ENCODE assay signal across 8 cellular contexts in genomic region chr12:55188974-55189556, GRCh38. TPM values are rescaled to one million over a fixed set of nuclear protein-coding genes. Genes with fewer than 3 reads are reported as not detected.
DNase-seq lines count a peak whose midpoint lies in the region; ATAC-seq and FAIRE-seq lines count a peak whose summit lies in the region.

No MANE protein-coding gene starts in this region.

- no peaks in the 10 kb centered on the region for H3K9me3 Mint-ChIP-seq in activated T-helper 1 cell treated with anti-CD3 and anti-CD28 coated beads, Interleukin-12 subunit alpha, Interleukin-12 subunit beta, Interleukin-2, Interleukin-4 antibody, amounts not matched to agents 30 ng/mL and 10 ng/mL and 1 ng/mL, durations not matched to agents 14 hours and 24 hours and 36 hours

- intact Hi-C loops in activated T-helper 1 cell treated with anti-CD3 and anti-CD28 coated beads, Interleukin-12 subunit alpha, Interleukin-12 subunit beta, Interleukin-2, Interleukin-4 antibody, amounts not matched to agents 30 ng/mL and 10 ng/mL and 1 ng/mL, durations not matched to agents 14 hours and 24 hours and 36 hours (cut with micrococcal nuclease) = loop anchor here (1.0 kb wide), 3 partner anchors 430 to 548 kb away; no protein-coding TSS in a partner anchor

- ATAC-seq in GM21381 (IDR thresholded peaks at IDR 0.05; ENCODE audit: unreplicated experiment) = peak; percentile 80

- DNase-seq in HPDE6-E6E7 (ENCODE audit: extremely low spot score) = peak; percentile 12
- DNase-seq in NCI-H748 (lab: John Stamatoyannopoulos, UW; ENCODE audit: unreplicated experiment) = peak; percentile 76
- peak; percentile 33 for DNase-seq in activated T-helper 1 cell treated with anti-CD3 and anti-CD28 coated beads, Interleukin-12 subunit alpha, Interleukin-12 subunit beta, Interleukin-2, Interleukin-4 antibody, amounts not matched to agents 30 ng/mL and 10 ng/mL and 1 ng/mL, durations not matched to agents 14 hours and 24 hours and 36 hours (ENCODE audit: low spot score)
- DNase-seq in glomerular visceral epithelial cell (ENCODE audit: extremely low spot score) = peak; percentile 76
- DNase-seq in pulmonary artery endothelial cell (ENCODE audit: low read depth, low spot score) = peak; percentile 52
- no peak for DNase-seq in T-helper 9 cell

- no peaks in the 10 kb centered on the region for H3K36me3 Mint-ChIP-seq in activated T-helper 1 cell treated with anti-CD3 and anti-CD28 coated beads, Interleukin-12 subunit alpha, Interleukin-12 subunit beta, Interleukin-2, Interleukin-4 antibody, amounts not matched to agents 30 ng/mL and 10 ng/mL and 1 ng/mL, durations not matched to agents 14 hours and 24 hours and 36 hours (ENCODE audit: low read depth)

- H3K4me3 Mint-ChIP-seq in activated T-helper 1 cell treated with anti-CD3 and anti-CD28 coated beads, Interleukin-12 subunit alpha, Interleukin-12 subunit beta, Interleukin-2, Interleukin-4 antibody, amounts not matched to agents 30 ng/mL and 10 ng/mL and 1 ng/mL, durations not matched to agents 14 hours and 24 hours and 36 hours = no peak overlapping the region

- peaks cover 11% of the 10 kb centered on the region for H3K27me3 Mint-ChIP-seq in activated T-helper 1 cell treated with anti-CD3 and anti-CD28 coated beads, Interleukin-12 subunit alpha, Interleukin-12 subunit beta, Interleukin-2, Interleukin-4 antibody, amounts not matched to agents 30 ng/mL and 10 ng/mL and 1 ng/mL, durations not matched to agents 14 hours and 24 hours and 36 hours (ENCODE audit: insufficient read depth)

- H3K4me1 Mint-ChIP-seq in activated T-helper 1 cell treated with anti-CD3 and anti-CD28 coated beads, Interleukin-12 subunit alpha, Interleukin-12 subunit beta, Interleukin-2, Interleukin-4 antibody, amounts not matched to agents 30 ng/mL and 10 ng/mL and 1 ng/mL, durations not matched to agents 14 hours and 24 hours and 36 hours (ENCODE audit: low read depth) = no peaks in the 10 kb centered on the region

- FAIRE-seq in G401.6 (lab: Jason Lieb, UNC) = peak; percentile 93

- H3K27ac Mint-ChIP-seq in activated T-helper 1 cell treated with anti-CD3 and anti-CD28 coated beads, Interleukin-12 subunit alpha, Interleukin-12 subunit beta, Interleukin-2, Interleukin-4 antibody, amounts not matched to agents 30 ng/mL and 10 ng/mL and 1 ng/mL, durations not matched to agents 14 hours and 24 hours and 36 hours = no peak overlapping the region

RNA-seq across cellular contexts. Expression of gene OR10A7, which starts 31.8 kb away (rescaled TPM):
- not detected in 2 replicates for total RNA-seq in activated T-helper 1 cell treated with anti-CD3 and anti-CD28 coated beads, Interleukin-12 subunit alpha, Interleukin-12 subunit beta, Interleukin-2, Interleukin-4 antibody, amounts not matched to agents 30 ng/mL and 10 ng/mL and 1 ng/mL, durations not matched to agents 14 hours and 24 hours and 36 hours
- not detected in 2 replicates for total RNA-seq in pulmonary artery endothelial cell

RNA-seq across cellular contexts. Expression of gene OR6C74, which starts 55.3 kb away (rescaled TPM):
- not detected in 2 replicates for total RNA-seq in activated T-helper 1 cell treated with anti-CD3 and anti-CD28 coated beads, Interleukin-12 subunit alpha, Interleukin-12 subunit beta, Interleukin-2, Interleukin-4 antibody, amounts not matched to agents 30 ng/mL and 10 ng/mL and 1 ng/mL, durations not matched to agents 14 hours and 24 hours and 36 hours
- total RNA-seq in pulmonary artery endothelial cell = not detected in 2 replicates
